Comparison of ENCODE assay signal across 11 cellular contexts in genomic region chr13:73215807-73216206, GRCh38.
DNase-seq lines count a peak whose midpoint lies in the region; ATAC-seq and TF ChIP-seq lines count a peak whose summit lies in the region.
"Had no signal": no experiment of that assay in that cellular context is flagged by ENCODE, and none has a peak within 500 bp of the region (broad histone marks: within the 10 kb centered on the region; RNA-seq: fewer than 3 reads in every experiment).

No MANE protein-coding gene starts in this region.

- in situ Hi-C loops in mammary epithelial cell (cut with MboI; ENCODE audit: low sequenced_read_pairs in 2 of 2) = loop anchor here in 1 of 2 donors (10.0 kb wide), 1 partner anchor 141 kb away; no protein-coding TSS in a partner anchor

- WGBS in mammary epithelial cell (ENCODE audit: low coverage, missing lambda C conversion rate) = 7% methylated on average over 6 of the region's 6 CpGs
- 88 to 92% methylated on average over 6 of the region's 6 CpGs for WGBS in body of pancreas, 2 donors

- TF ChIP-seq CTCF in mammary epithelial cell (conservative IDR thresholded peaks at IDR 0.05 in 1 of 2, IDR thresholded peaks at IDR 0.05 in 1 of 2; ENCODE audit: extremely low read depth in 1 of 2, insufficient read depth in 1 of 2, low read depth in 1 of 2, low read length in 2 of 2) (no peak), body of pancreas (IDR thresholded peaks at IDR 0.05) (no peak), endothelial cell (IDR thresholded peaks at IDR 0.05; ENCODE audit: unreplicated experiment) (no peak)

- H3K4me1 ChIP-seq in mammary epithelial cell (ENCODE audit: insufficient read depth, low read length) (peaks cover 15% of the 10 kb centered on the region), body of pancreas (peaks cover 8% of the 10 kb centered on the region)

- H3K9me3 Mint-ChIP-seq in endothelial cell (ENCODE audit: unreplicated experiment) = no peaks in the 10 kb centered on the region
- H3K9me3 Mint-ChIP-seq: CD8-positive, alpha-beta memory T cell; neural crest cell; stimulated activated naive CD8-positive, alpha-beta T cell treated with anti-CD3 and anti-CD28 coated beads, Interleukin-15, amount 100 ng/mL, for 72 hours had no signal

- no TSS peak for BruUV-seq in mammary epithelial cell (replicated peaks; lab: Mats Ljungman, UMichigan)

- no peaks in the 10 kb centered on the region for H3K36me3 Mint-ChIP-seq in endothelial cell (ENCODE audit: low read depth, unreplicated experiment)
- H3K36me3 Mint-ChIP-seq: CD8-positive, alpha-beta memory T cell had no signal

- peak overlapping the region; percentile 57 for H3K4me2 ChIP-seq in mammary epithelial cell (ENCODE audit: insufficient read depth, low read depth, low read length)

- H3K27ac Mint-ChIP-seq in endothelial cell (ENCODE audit: unreplicated experiment) = no peak overlapping the region
- H3K27ac Mint-ChIP-seq: CD8-positive, alpha-beta memory T cell had no signal

- no peaks in the 10 kb centered on the region for H3K79me2 ChIP-seq in mammary epithelial cell (ENCODE audit: insufficient read depth, low read length)

- no peak for TF ChIP-seq POLR2A in body of pancreas (IDR thresholded peaks at IDR 0.05)

- no peaks in the 10 kb centered on the region for H3K36me3 ChIP-seq in mammary epithelial cell (ENCODE audit: insufficient read depth, low read length)
- H3K36me3 ChIP-seq in body of pancreas (replicated peaks in 1 of 2; ENCODE audit: insufficient read depth in 1 of 2, low read depth in 2 of 2) = no peaks in the 10 kb centered on the region

- H3K9ac ChIP-seq in mammary epithelial cell (ENCODE audit: insufficient read depth, low read length) = no peak overlapping the region

- no peaks in the 10 kb centered on the region for H4K20me1 ChIP-seq in mammary epithelial cell (ENCODE audit: insufficient read depth, low read length)

- peak overlapping the region; percentile 56 for H3K27ac ChIP-seq in mammary epithelial cell (ENCODE audit: insufficient read depth, low read depth, low read length)
- H3K27ac ChIP-seq in body of pancreas = no peak overlapping the region

- intact Hi-C loops in mammary epithelial cell (cut with micrococcal nuclease) = no loop called here
- intact Hi-C loops in body of pancreas (cut with DNase I) = no loop called here

- ATAC-seq in body of pancreas = no peak
- ATAC-seq: left lobe of liver had no signal

- H3K27me3 Mint-ChIP-seq in endothelial cell (ENCODE audit: unreplicated experiment) = no peaks in the 10 kb centered on the region

- dilution Hi-C loops in mammary epithelial cell (cut with HindIII; ENCODE audit: low sequenced_read_pairs) = no loop called here

- H3K9me3 ChIP-seq in mammary epithelial cell (replicated peaks; ENCODE audit: insufficient read depth, low read length) (no peaks in the 10 kb centered on the region), body of pancreas (no peaks in the 10 kb centered on the region)

- peak overlapping the region; percentile 76 for H2AFZ ChIP-seq in mammary epithelial cell (ENCODE audit: low read depth, low read length)

- no peak overlapping the region for H3K4me3 Mint-ChIP-seq in endothelial cell (ENCODE audit: unreplicated experiment)
- H3K4me3 Mint-ChIP-seq: CD8-positive, alpha-beta memory T cell; neural crest cell; stimulated activated naive CD8-positive, alpha-beta T cell treated with anti-CD3 and anti-CD28 coated beads, Interleukin-15, amount 100 ng/mL, for 72 hours had no signal

- peak; percentile 46 for DNase-seq in HS-27A (ENCODE audit: low read depth)
- DNase-seq in mammary epithelial cell = peak; percentile 76
- peak; percentile 13 for DNase-seq in left kidney (ENCODE audit: low read depth, low spot score)
- no peak for DNase-seq in MV-4-11 (lab: John Stamatoyannopoulos, UW)
- no peak for DNase-seq in body of pancreas
- DNase-seq in glomerular visceral epithelial cell (ENCODE audit: extremely low spot score) = no peak
- DNase-seq in endothelial cell (ENCODE audit: low spot score) = no peak
- DNase-seq: CD8-positive, alpha-beta memory T cell; stimulated activated naive CD8-positive, alpha-beta T cell treated with anti-CD3 and anti-CD28 coated beads, Interleukin-15, amount 100 ng/mL, for 72 hours had no signal

- no peaks in the 10 kb centered on the region for H3K4me1 Mint-ChIP-seq in endothelial cell (ENCODE audit: unreplicated experiment)

- H3K4me3 ChIP-seq in mammary epithelial cell (replicated peaks in 1 of 3; ENCODE audit: insufficient read depth in 1 of 3, low read depth in 2 of 3, low read length in 3 of 3) = no peak overlapping the region
- no peak overlapping the region for H3K4me3 ChIP-seq in body of pancreas

- CTCF ChIA-PET in mammary epithelial cell (lab: Charles Lee; ENCODE audit: low non-redundant PET) = no interaction called here

- H3K27me3 ChIP-seq in mammary epithelial cell (ENCODE audit: insufficient read depth, low read length) (no peaks in the 10 kb centered on the region), body of pancreas (no peaks in the 10 kb centered on the region)

Comparison
In these comparisons a context has a peak if more than half of its experiments do, and no peak if none do; other contexts are left out.
1. DNase-seq: peak in HS-27A (single experiment), mammary epithelial cell (single experiment) and left kidney (single experiment); none in MV-4-11 (single experiment), body of pancreas (0 of 4), glomerular visceral epithelial cell (single experiment) and endothelial cell (single experiment).